Comparison of ENCODE assay signal across 8 cellular contexts in the genomic region with DNA sequence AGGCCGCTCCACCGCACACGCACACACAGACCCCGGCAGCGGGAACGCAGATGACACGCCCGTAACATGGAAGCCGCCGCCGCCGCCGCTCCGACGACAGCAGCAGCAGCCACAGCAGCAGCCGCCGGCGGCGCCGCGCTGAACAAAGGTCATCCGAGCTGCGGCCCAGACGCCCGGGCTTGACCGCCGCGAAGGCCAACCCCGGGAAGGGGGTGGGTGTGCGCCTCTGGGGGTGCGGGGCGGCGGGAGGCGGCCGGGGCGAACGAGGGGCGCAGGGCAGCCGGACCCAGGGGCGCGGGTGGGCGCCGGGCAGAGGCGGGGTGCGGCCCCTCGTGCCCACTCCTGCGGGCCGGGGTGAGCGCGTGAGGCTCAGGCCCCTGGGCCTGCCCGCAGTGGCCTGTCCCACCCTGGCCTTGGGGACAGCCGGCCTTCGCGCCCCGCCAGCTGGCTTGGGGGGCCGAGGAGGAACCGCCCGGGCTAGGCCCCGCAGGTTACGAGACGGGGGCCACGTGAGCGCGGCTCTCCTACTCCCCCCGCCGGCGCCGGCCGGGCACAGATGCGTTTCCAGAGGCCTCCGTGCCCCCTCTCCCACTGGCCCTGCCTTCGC. TPM values are rescaled to one million over a fixed set of nuclear protein-coding genes. Genes with fewer than 3 reads are reported as not detected.
DNase-seq lines count a peak whose midpoint lies in the region; ATAC-seq and TF ChIP-seq lines count a peak whose summit lies in the region.

No MANE protein-coding gene starts in this region.

- ATAC-seq in HG03175 (IDR thresholded peaks at IDR 0.05; ENCODE audit: unreplicated experiment) (peak; percentile 37), HG03280 (IDR thresholded peaks at IDR 0.05; ENCODE audit: unreplicated experiment) (no peak)

- TF ChIP-seq POLR2A in testis (IDR thresholded peaks at IDR 0.05), result no peak

- peak overlapping the region; percentile 98 for H3K27ac ChIP-seq in testis

- intact Hi-C loops in testis (cut with DNase I; ENCODE audit: low total_unique reads), result no loop called here

- H3K9me3 ChIP-seq in mononuclear cell (ENCODE audit: low read depth, low read length) (no peaks in the 10 kb centered on the region), testis (no peaks in the 10 kb centered on the region)

- H3K4me3 ChIP-seq in epithelial cell of esophagus (ENCODE audit: low read length) (peak overlapping the region; percentile 30), mononuclear cell (ENCODE audit: low read length) (peak overlapping the region; percentile 18), testis (peak overlapping the region; percentile 64 to 66)

- H3K36me3 ChIP-seq in testis (ENCODE audit: low read depth, missing control alignments), result no peaks in the 10 kb centered on the region

- H3K27me3 ChIP-seq in mononuclear cell (ENCODE audit: insufficient read depth, low read length), result peaks cover 46% of the 10 kb centered on the region
- no peaks in the 10 kb centered on the region for H3K27me3 ChIP-seq in testis

- TF ChIP-seq CTCF in GM12873 (IDR thresholded peaks at IDR 0.05; ENCODE audit: insufficient read depth, low read depth, low read length, missing control alignments) (peak; percentile 3), epithelial cell of esophagus (IDR thresholded peaks at IDR 0.05; ENCODE audit: insufficient read depth, low read depth, low read length, missing control alignments) (no peak), testis (IDR thresholded peaks at IDR 0.05) (no peak)

- peak; percentile 50 for DNase-seq in activated CD4-positive, alpha-beta T cell treated with anti-CD3 and anti-CD28 coated beads for 48 hours
- DNase-seq in epithelial cell of esophagus (ENCODE audit: low read depth) (peak; percentile 50), testis (peak; percentile 58)
- no peak for DNase-seq in effector CD4-positive, alpha-beta T cell

- H3K4me1 ChIP-seq in mononuclear cell (ENCODE audit: insufficient read depth, low read length), result peaks cover 11% of the 10 kb centered on the region
- H3K4me1 ChIP-seq in testis, result peaks cover 73% of the 10 kb centered on the region

- 0 to 2% methylated on average over 9 to 34 of the region's 72 CpGs for WGBS in testis, 2 donors

RNA-seq across cellular contexts. Expression of a gene that starts 1.0 kb away (rescaled TPM):
- total RNA-seq in mononuclear cell (7.7 TPM), testis (100 to 1,000 TPM; 122 to 131 TPM)
- polyA plus RNA-seq in testis (ENCODE audit: insufficient read depth, low read depth, low replicate concordance), result 64.0 TPM

Comparison
In these comparisons a context has a peak if more than half of its experiments do, and no peak if none do; other contexts are left out.
1. RNA of a gene that starts 1.0 kb away (total RNA-seq): 122 to 131 TPM in testis; 7.7 TPM in mononuclear cell (single experiment); every median in the first group is over 10 times any median in the second.
2. Peak in every context shown above with its lines, with median percentiles within 50 percentile points of each other: H3K4me3 ChIP-seq.